In genomic region chr4:173436866-173437265, GRCh38 we compare ENCODE assay signal across 1 cellular context.
TF ChIP-seq lines count a peak whose summit lies in the region.

No MANE protein-coding gene starts in this region.

TF ChIP-seq in SK-N-SH, 30 proteins besides CTCF, POLR2A, EP300 and RAD21 (continued from another document):
- TF ChIP-seq USF1 (IDR thresholded peaks at IDR 0.05; ENCODE audit: borderline replicate concordance, low read depth) (no peak), RFX5 (IDR thresholded peaks at IDR 0.05; ENCODE audit: low read length) (no peak), NRF1 (IDR thresholded peaks at IDR 0.05; ENCODE audit: low read depth, low read length) (no peak)
